Comparison of ENCODE assay signal across 14 cellular contexts in the genomic region with DNA sequence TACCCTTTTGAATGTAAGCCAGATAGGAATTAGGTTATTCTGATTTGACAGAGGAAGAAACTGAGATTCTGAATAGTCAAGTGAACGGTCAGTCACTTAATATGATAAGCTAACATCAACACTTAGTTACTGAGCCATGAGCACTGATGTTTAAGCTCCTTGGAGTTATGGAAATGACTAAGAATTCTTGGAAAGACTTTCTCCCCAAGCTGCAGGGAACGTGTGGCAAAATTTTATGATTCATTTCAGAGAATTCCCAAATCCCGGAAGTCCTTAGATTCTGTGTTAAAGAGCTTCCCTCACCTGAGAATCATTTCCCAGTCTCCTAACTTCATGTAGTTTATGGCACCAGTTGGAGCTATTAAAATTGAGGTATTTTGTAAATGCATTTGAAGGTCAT.
DNase-seq lines count a peak whose midpoint lies in the region; ATAC-seq and TF ChIP-seq lines count a peak whose summit lies in the region.
"Had no signal": no experiment of that assay in that cellular context is flagged by ENCODE, and none has a peak within 500 bp of the region (broad histone marks: within the 10 kb centered on the region; RNA-seq: fewer than 3 reads in every experiment).

No MANE protein-coding gene starts in this region.

- H3K4me1 ChIP-seq in breast epithelium: no peaks in the 10 kb centered on the region
- H3K4me1 ChIP-seq: BLaER1 had no signal

- no peaks in the 10 kb centered on the region for H3K36me3 ChIP-seq in breast epithelium
- H3K36me3 ChIP-seq: BLaER1 had no signal

- POLR2A ChIA-PET in MCF 10A (lab: Yijun Ruan, JAX): no interaction called here
- POLR2A ChIA-PET in WTC11 (lab: Charles Lee): no interaction called here

- H3K9me3 ChIP-seq in breast epithelium: peaks cover 0 to 4% of the 10 kb centered on the region in 2 donors

- peaks cover 31% of the 10 kb centered on the region for H3K4me1 Mint-ChIP-seq in MCF 10A (ENCODE audit: insufficient read depth, unreplicated experiment)
- H3K4me1 Mint-ChIP-seq in chondrocyte (ENCODE audit: low read depth): peaks cover 67% of the 10 kb centered on the region
- peaks cover 6% of the 10 kb centered on the region for H3K4me1 Mint-ChIP-seq in WTC11
- H3K4me1 Mint-ChIP-seq: CD8-positive, alpha-beta memory T cell had no signal

- H3K9me3 Mint-ChIP-seq in MCF 10A (ENCODE audit: unreplicated experiment) (peaks cover under 1% of the 10 kb centered on the region), chondrocyte (ENCODE audit: low read depth) (peaks cover 21% of the 10 kb centered on the region), WTC11 (peaks cover 22% of the 10 kb centered on the region)

- H3K4me3 Mint-ChIP-seq in MCF 10A (ENCODE audit: unreplicated experiment) (no peak overlapping the region), chondrocyte (ENCODE audit: unreplicated experiment) (no peak overlapping the region), WTC11 (no peak overlapping the region)
- H3K4me3 Mint-ChIP-seq: CD8-positive, alpha-beta memory T cell; GM23338 had no signal

- H3K27me3 Mint-ChIP-seq in MCF 10A (ENCODE audit: insufficient read depth, unreplicated experiment) (no peaks in the 10 kb centered on the region), chondrocyte (ENCODE audit: low read depth) (no peaks in the 10 kb centered on the region), WTC11 (ENCODE audit: low read depth) (no peaks in the 10 kb centered on the region)
- H3K27me3 Mint-ChIP-seq: CD8-positive, alpha-beta memory T cell had no signal

- H3K27ac Mint-ChIP-seq in MCF 10A (ENCODE audit: low read depth, unreplicated experiment): peak overlapping the region; percentile 34
- H3K27ac Mint-ChIP-seq in chondrocyte (ENCODE audit: unreplicated experiment): peak overlapping the region; percentile 66
- H3K27ac Mint-ChIP-seq in WTC11: no peak overlapping the region
- H3K27ac Mint-ChIP-seq: CD8-positive, alpha-beta memory T cell; GM23338 had no signal

- peak; percentile 60 for DNase-seq in MCF 10A (ENCODE audit: unreplicated experiment)
- DNase-seq in breast epithelium (ENCODE audit: low spot score in 2 of 2): no peak
- DNase-seq in M059J (ENCODE audit: low read depth): peak; percentile 11
- DNase-seq in chondrocyte (ENCODE audit: low spot score): no peak
- no peak for DNase-seq in mucosa of gallbladder (ENCODE audit: low spot score)
- DNase-seq in WTC11 (ENCODE audit: low spot score): no peak
- no peak for DNase-seq in head of caudate nucleus
- DNase-seq: AML-193; CD8-positive, alpha-beta memory T cell; DMS 273 treated with DMSO at 0.1 percent for 48 hours; H7 had no signal

- H3K27ac ChIP-seq in breast epithelium: no peak overlapping the region
- H3K27ac ChIP-seq: 22Rv1, BLaER1 had no signal

- CTCF ChIA-PET in MCF 10A (lab: Yijun Ruan, JAX): interaction anchor here (0.9 kb wide), 1 partner anchor 76 kb away, joined by 3 read pairs; no protein-coding TSS in a partner anchor
- CTCF ChIA-PET in WTC11 (lab: Charles Lee): no interaction called here

- ATAC-seq in WTC11: no peak
- ATAC-seq: GM23338 had no signal

- TF ChIP-seq POLR2A in breast epithelium (IDR thresholded peaks at IDR 0.05): no peak

- intact Hi-C loops in MCF 10A (cut with micrococcal nuclease) (no loop called here), breast epithelium (cut with DNase I; ENCODE audit: low total_unique reads) (no loop called here), head of caudate nucleus (cut with DNase I) (no loop called here)

- no TSS peak for BruUV-seq in MCF 10A (replicated peaks; lab: Mats Ljungman, UMichigan)

- H3K4me3 ChIP-seq in breast epithelium: no peak overlapping the region
- H3K4me3 ChIP-seq: BLaER1, GM23338 had no signal

- TF ChIP-seq CTCF in MCF 10A (IDR thresholded peaks at IDR 0.05; ENCODE audit: unreplicated experiment) (no peak), breast epithelium (IDR thresholded peaks at IDR 0.05) (no peak), chondrocyte (IDR thresholded peaks at IDR 0.05) (no peak), WTC11 (IDR thresholded peaks at IDR 0.05) (no peak)

- no peaks in the 10 kb centered on the region for H3K27me3 ChIP-seq in breast epithelium
- H3K27me3 ChIP-seq: BLaER1 had no signal

- no peaks in the 10 kb centered on the region for H3K36me3 Mint-ChIP-seq in MCF 10A (ENCODE audit: insufficient read depth, unreplicated experiment)
- H3K36me3 Mint-ChIP-seq in chondrocyte (ENCODE audit: low read depth): peaks cover 4% of the 10 kb centered on the region
- no peaks in the 10 kb centered on the region; the same call in 1 of the 2 replicates for H3K36me3 Mint-ChIP-seq in WTC11
- H3K36me3 Mint-ChIP-seq: CD8-positive, alpha-beta memory T cell had no signal

TF ChIP-seq in WTC11, 78 proteins besides CTCF, POLR2A, EP300 and RAD21:
- no peak for TF ChIP-seq GABPB1 (CRISPR knock-in tag; IDR thresholded peaks at IDR 0.05)
- TF ChIP-seq, protein P1, sequence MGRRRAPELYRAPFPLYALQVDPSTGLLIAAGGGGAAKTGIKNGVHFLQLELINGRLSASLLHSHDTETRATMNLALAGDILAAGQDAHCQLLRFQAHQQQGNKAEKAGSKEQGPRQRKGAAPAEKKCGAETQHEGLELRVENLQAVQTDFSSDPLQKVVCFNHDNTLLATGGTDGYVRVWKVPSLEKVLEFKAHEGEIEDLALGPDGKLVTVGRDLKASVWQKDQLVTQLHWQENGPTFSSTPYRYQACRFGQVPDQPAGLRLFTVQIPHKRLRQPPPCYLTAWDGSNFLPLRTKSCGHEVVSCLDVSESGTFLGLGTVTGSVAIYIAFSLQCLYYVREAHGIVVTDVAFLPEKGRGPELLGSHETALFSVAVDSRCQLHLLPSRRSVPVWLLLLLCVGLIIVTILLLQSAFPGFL (CRISPR knock-in tag; IDR thresholded peaks at IDR 0.05; ENCODE audit: borderline replicate concordance): no peak
- no peak for TF ChIP-seq ZNF263 (CRISPR knock-in tag; IDR thresholded peaks at IDR 0.05; ENCODE audit: low read depth)
- TF ChIP-seq RORB (CRISPR knock-in tag; IDR thresholded peaks at IDR 0.05): no peak
- no peak for TF ChIP-seq NR1H2 (CRISPR knock-in tag; IDR thresholded peaks at IDR 0.05)
- no peak for TF ChIP-seq HMGA2 (CRISPR knock-in tag; IDR thresholded peaks at IDR 0.05)
- TF ChIP-seq, protein P2, sequence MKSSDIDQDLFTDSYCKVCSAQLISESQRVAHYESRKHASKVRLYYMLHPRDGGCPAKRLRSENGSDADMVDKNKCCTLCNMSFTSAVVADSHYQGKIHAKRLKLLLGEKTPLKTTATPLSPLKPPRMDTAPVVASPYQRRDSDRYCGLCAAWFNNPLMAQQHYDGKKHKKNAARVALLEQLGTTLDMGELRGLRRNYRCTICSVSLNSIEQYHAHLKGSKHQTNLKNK (CRISPR knock-in tag; IDR thresholded peaks at IDR 0.05): no peak
- TF ChIP-seq MXD4 (CRISPR knock-in tag; IDR thresholded peaks at IDR 0.05; ENCODE audit: borderline replicate concordance): no peak
- no peak for TF ChIP-seq ATF1 (CRISPR knock-in tag; IDR thresholded peaks at IDR 0.05)
- TF ChIP-seq ETV6 (CRISPR knock-in tag; IDR thresholded peaks at IDR 0.05): no peak

Comparison
In these comparisons a context has a peak if more than half of its experiments do, and no peak if none do; other contexts are left out.
1. DNase-seq: peak in MCF 10A (single experiment) and M059J (single experiment); none in breast epithelium (0 of 2), chondrocyte (single experiment), mucosa of gallbladder (single experiment), WTC11 (single experiment) and head of caudate nucleus (0 of 42).